In the genomic region with DNA sequence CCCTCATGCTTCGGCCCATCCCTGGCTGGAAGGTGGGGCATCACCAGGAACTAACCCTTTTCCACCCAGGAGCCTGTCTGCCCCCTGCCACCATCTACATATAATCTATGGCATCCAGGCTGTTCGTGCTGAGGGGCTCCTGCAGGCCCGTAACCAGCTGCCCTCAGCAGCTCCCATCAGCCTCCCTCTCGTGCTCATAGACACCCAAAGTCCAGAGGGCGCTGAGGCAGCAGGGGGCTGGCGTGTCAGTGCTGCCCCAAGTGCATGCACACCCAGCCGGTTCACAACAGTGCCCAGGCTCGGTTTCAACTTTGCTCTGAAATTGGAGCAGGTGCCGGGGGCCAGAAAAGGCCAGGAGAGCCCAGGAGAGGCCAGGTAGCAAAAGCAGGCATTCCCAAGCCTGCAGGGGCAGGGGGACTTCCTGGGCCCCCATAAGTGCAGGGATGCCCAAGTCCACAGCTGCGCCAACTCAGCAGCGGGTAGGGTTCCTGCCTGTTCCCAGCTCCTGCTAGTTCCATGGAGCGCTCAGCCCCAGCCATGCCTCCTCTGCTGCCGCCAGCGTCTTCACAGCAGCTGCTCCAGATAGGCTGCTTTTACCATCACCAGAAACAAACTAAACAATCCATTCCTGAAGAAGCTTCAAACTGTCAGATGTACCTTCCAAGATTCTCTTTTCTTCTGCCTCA, we compare ENCODE assay signal across 24 cellular contexts.
DNase-seq lines count a peak whose midpoint lies in the region; ATAC-seq, FAIRE-seq and TF ChIP-seq lines count a peak whose summit lies in the region.
"Had no signal": no experiment of that assay in that cellular context is flagged by ENCODE, and none has a peak within 500 bp of the region (broad histone marks: within the 10 kb centered on the region; RNA-seq: fewer than 3 reads in every experiment).

No MANE protein-coding gene starts in this region.

- no peak for FAIRE-seq in H54 (lab: Jason Lieb, UNC)
- FAIRE-seq: G401.6 had no signal

- peaks cover 10% of the 10 kb centered on the region for H3K9me3 Mint-ChIP-seq in stimulated activated effector memory CD8-positive, alpha-beta T cell treated with anti-CD3 and anti-CD28 coated beads, Interleukin-12 subunit alpha, Interleukin-12 subunit beta, amount 100 ng/mL, for 72 hours

- no peak for ATAC-seq in RWPE2 (ENCODE audit: low read depth)
- ATAC-seq in lower lobe of right lung = no peak
- peak; percentile 39 for ATAC-seq in stimulated activated effector memory CD8-positive, alpha-beta T cell treated with anti-CD3 and anti-CD28 coated beads, Interleukin-12 subunit alpha, Interleukin-12 subunit beta, amount 100 ng/mL, for 72 hours
- ATAC-seq in GM21360 (IDR thresholded peaks at IDR 0.05; ENCODE audit: unreplicated experiment) = no peak
- ATAC-seq in HG03520 (IDR thresholded peaks at IDR 0.05; ENCODE audit: unreplicated experiment) = no peak
- ATAC-seq: CD8-positive, alpha-beta T cell; PC-3 had no signal

- peak; percentile 18 for DNase-seq in RWPE2 (ENCODE audit: low spot score)
- DNase-seq in lower lobe of right lung = peak; percentile 31
- no peak for DNase-seq in stimulated activated effector memory CD8-positive, alpha-beta T cell treated with anti-CD3 and anti-CD28 coated beads, Interleukin-12 subunit alpha, Interleukin-12 subunit beta, amount 100 ng/mL, for 72 hours (ENCODE audit: low spot score in 2 of 2)
- no peak for DNase-seq in H54 (ENCODE audit: insufficient read length, low spot score)
- DNase-seq: C1 segment of cervical spinal cord; Caco-2; CD8-positive, alpha-beta T cell; GOT3; HCEC 1CT; NCI-H1048; NCI-H1417; NCI-H187; NCI-H2081 treated with DMSO at 0.1 percent for 48 hours; NCI-H2171 treated with DMSO at 0.1 percent for 48 hours; NCI-H345; NCI-H510A treated with DMSO at 0.1 percent for 48 hours; NK-92 treated with Interleukin-12 subunit alpha and Interleukin-12 subunit beta, amount 100 ng/mL, for 24 hours; PC-3; SHP77 treated with DMSO at 0.1 percent for 48 hours had no signal

- H3K27ac ChIP-seq in RWPE2 (ENCODE audit: poor library complexity, severe bottlenecking) (no peak overlapping the region), angular gyrus (ENCODE audit: low read depth, low read length) (peak overlapping the region; percentile 45), lower lobe of right lung (no peak overlapping the region)
- H3K27ac ChIP-seq: SK-N-MC had no signal

- TF ChIP-seq CTCF in RWPE2 (IDR thresholded peaks at IDR 0.05; ENCODE audit: poor library complexity, severe bottlenecking) (no peak), lower lobe of right lung (IDR thresholded peaks at IDR 0.05) (no peak)

- H3K9me3 ChIP-seq in RWPE2 (ENCODE audit: severe bottlenecking) (no peaks in the 10 kb centered on the region), lower lobe of right lung (no peaks in the 10 kb centered on the region)
- H3K9me3 ChIP-seq: Caco-2 had no signal

- no peak for TF ChIP-seq POLR2A in H54 (IDR thresholded peaks at IDR 0.05; ENCODE audit: low read depth, low read length)

- H3K4me3 ChIP-seq in RWPE2 (ENCODE audit: severe bottlenecking) (no peak overlapping the region), lower lobe of right lung (no peak overlapping the region)
- H3K4me3 ChIP-seq: SK-N-MC had no signal

- no peaks in the 10 kb centered on the region for H3K4me1 ChIP-seq in RWPE2 (ENCODE audit: insufficient read depth, poor library complexity, severe bottlenecking)
- H3K4me1 ChIP-seq in lower lobe of right lung = no peaks in the 10 kb centered on the region
- H3K4me1 ChIP-seq: Caco-2 had no signal

- no peaks in the 10 kb centered on the region for H3K4me1 Mint-ChIP-seq in stimulated activated effector memory CD8-positive, alpha-beta T cell treated with anti-CD3 and anti-CD28 coated beads, Interleukin-12 subunit alpha, Interleukin-12 subunit beta, amount 100 ng/mL, for 72 hours

- H3K27ac Mint-ChIP-seq in stimulated activated effector memory CD8-positive, alpha-beta T cell treated with anti-CD3 and anti-CD28 coated beads, Interleukin-12 subunit alpha, Interleukin-12 subunit beta, amount 100 ng/mL, for 72 hours = no peak overlapping the region
- H3K27ac Mint-ChIP-seq: CD8-positive, alpha-beta T cell had no signal

- no peak overlapping the region for H3K4me3 Mint-ChIP-seq in stimulated activated effector memory CD8-positive, alpha-beta T cell treated with anti-CD3 and anti-CD28 coated beads, Interleukin-12 subunit alpha, Interleukin-12 subunit beta, amount 100 ng/mL, for 72 hours
- H3K4me3 Mint-ChIP-seq: CD8-positive, alpha-beta T cell had no signal

- H3K36me3 ChIP-seq in RWPE2 (ENCODE audit: low read depth) (no peaks in the 10 kb centered on the region), lower lobe of right lung (no peaks in the 10 kb centered on the region)

- no peaks in the 10 kb centered on the region for H3K27me3 ChIP-seq in RWPE2 (ENCODE audit: insufficient read depth, poor library complexity, severe bottlenecking)
- no peaks in the 10 kb centered on the region for H3K27me3 ChIP-seq in lower lobe of right lung (ENCODE audit: low read depth)

- no peaks in the 10 kb centered on the region for H3K36me3 Mint-ChIP-seq in stimulated activated effector memory CD8-positive, alpha-beta T cell treated with anti-CD3 and anti-CD28 coated beads, Interleukin-12 subunit alpha, Interleukin-12 subunit beta, amount 100 ng/mL, for 72 hours
- H3K36me3 Mint-ChIP-seq: CD8-positive, alpha-beta T cell had no signal

- intact Hi-C loops in lower lobe of right lung (cut with DNase I) = no loop called here

Comparison
In these comparisons a context has a peak if more than half of its experiments do, and no peak if none do; other contexts are left out.
1. DNase-seq: peak in RWPE2 (single experiment) and lower lobe of right lung (single experiment); none in stimulated activated effector memory CD8-positive, alpha-beta T cell treated with anti-CD3 and anti-CD28 coated beads, Interleukin-12 subunit alpha, Interleukin-12 subunit beta, amount 100 ng/mL, for 72 hours (0 of 2) and H54 (single experiment).